In genomic region chr9:125558453-125559084, GRCh38 we compare ENCODE assay signal across 8 cellular contexts.
DNase-seq lines count a peak whose midpoint lies in the region; ATAC-seq, FAIRE-seq and TF ChIP-seq lines count a peak whose summit lies in the region.
"Had no signal": no experiment of that assay in that cellular context is flagged by ENCODE, and none has a peak within 500 bp of the region (broad histone marks: within the 10 kb centered on the region; RNA-seq: fewer than 3 reads in every experiment).

No MANE protein-coding gene starts in this region.

- DNase-seq in GM12892 (ENCODE audit: insufficient read length): peak; percentile 27
- DNase-seq in NAMALWA (ENCODE audit: low spot score): peak; percentile 82
- peak; percentile 44 for DNase-seq in SK-N-MC (ENCODE audit: low read depth, low spot score)
- DNase-seq in activated naive CD8-positive, alpha-beta T cell treated with anti-CD3 and anti-CD28 coated beads, Interleukin-2, amount 50 U/mL, for 16 hours (ENCODE audit: low read depth, low spot score): peak; percentile 32
- no peak for DNase-seq in left ventricle myocardium inferior
- DNase-seq in renal cortical epithelial cell (ENCODE audit: low read depth): peak; percentile 74

- peaks cover 27% of the 10 kb centered on the region for H3K4me1 ChIP-seq in left ventricle myocardium inferior

- peak; percentile 83 for TF ChIP-seq CTCF in left ventricle myocardium inferior (IDR thresholded peaks at IDR 0.05; ENCODE audit: borderline replicate concordance)

- no peaks in the 10 kb centered on the region for H3K27me3 ChIP-seq in left ventricle myocardium inferior (ENCODE audit: low read depth)

- intact Hi-C loops in left ventricle myocardium inferior (cut with micrococcal nuclease): no loop called here

- H3K4me3 ChIP-seq in SK-N-MC (no peak overlapping the region), left ventricle myocardium inferior (no peak overlapping the region)

- no peaks in the 10 kb centered on the region for H3K9me3 ChIP-seq in SK-N-MC (ENCODE audit: low read depth, low read length)
- no peaks in the 10 kb centered on the region for H3K9me3 ChIP-seq in left ventricle myocardium inferior (replicated peaks)

- no peak for TF ChIP-seq POLR2A in GM12892 (IDR thresholded peaks at IDR 0.05; ENCODE audit: low read depth, low read length)

- no peak for ATAC-seq in HG03460 (IDR thresholded peaks at IDR 0.05; ENCODE audit: unreplicated experiment)

- no peak overlapping the region for H3K9ac ChIP-seq in SK-N-MC (ENCODE audit: insufficient read length)

- peak; percentile 79 for FAIRE-seq in GM12892 (lab: Jason Lieb, UNC)
- FAIRE-seq: islet of Langerhans had no signal

- H3K27ac ChIP-seq in SK-N-MC (no peak overlapping the region), left ventricle myocardium inferior (replicated peaks) (peak overlapping the region; percentile 55)

- H3K36me3 ChIP-seq in SK-N-MC (ENCODE audit: insufficient read depth, low read length): peaks cover 5% of the 10 kb centered on the region; the same call in 1 of the 2 replicates
- peaks cover 7% of the 10 kb centered on the region for H3K36me3 ChIP-seq in left ventricle myocardium inferior
